12 cellular contexts compared by ENCODE assay signal in the genomic region with DNA sequence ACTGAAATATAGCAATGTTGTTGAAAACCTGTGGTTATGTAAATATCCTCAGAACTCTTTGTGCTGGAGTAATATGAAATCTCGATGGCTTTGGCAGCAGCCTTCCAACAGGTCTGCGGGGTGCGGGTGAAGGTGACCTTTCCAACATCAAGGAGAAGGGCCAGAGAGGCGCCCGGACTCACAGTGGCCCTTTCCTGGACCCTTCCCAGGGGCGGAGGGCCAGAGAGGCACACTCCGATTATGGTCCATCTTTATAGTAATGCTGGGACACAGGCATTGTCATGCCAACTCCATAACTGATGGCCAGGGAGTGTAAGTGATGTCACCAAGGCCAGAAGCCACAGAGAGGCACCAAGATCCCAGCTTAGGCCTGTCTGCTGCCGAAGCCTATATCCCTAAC. TPM values are rescaled to one million over a fixed set of nuclear protein-coding genes. Genes with fewer than 3 reads are reported as not detected.
"Had no signal": no experiment of that assay in that cellular context is flagged by ENCODE, and none has a peak within 500 bp of the region (broad histone marks: within the 10 kb centered on the region; RNA-seq: fewer than 3 reads in every experiment).

No MANE protein-coding gene starts in this region.

- H3K27ac ChIP-seq: thoracic aorta had no signal

- H3K9me3 ChIP-seq: right lobe of liver, thoracic aorta had no signal

- H3K9me3 Mint-ChIP-seq: activated CD8-positive, alpha-beta T cell treated with anti-CD3 and anti-CD28 coated beads for 36 hours; activated naive CD4-positive, alpha-beta T cell treated with anti-CD3 and anti-CD28 coated beads for 36 hours; activated T-helper 1 cell treated with anti-CD3 and anti-CD28 coated beads, Interleukin-12 subunit alpha, Interleukin-12 subunit beta, Interleukin-2, Interleukin-4 antibody, amounts not matched to agents 30 ng/mL and 10 ng/mL and 1 ng/mL, durations not matched to agents 14 hours and 24 hours and 36 hours; central memory CD8-positive, alpha-beta T cell; stimulated activated naive CD8-positive, alpha-beta T cell treated with anti-CD3 and anti-CD28 coated beads, Interleukin-15, Interleukin-2, amounts not matched to agents 100 ng/mL and 50 ng/mL, for 24 hours had no signal

- ATAC-seq: activated CD8-positive, alpha-beta T cell treated with anti-CD3 and anti-CD28 coated beads for 36 hours; right lobe of liver had no signal

- H3K27ac Mint-ChIP-seq: activated CD8-positive, alpha-beta T cell treated with anti-CD3 and anti-CD28 coated beads for 36 hours; activated naive CD4-positive, alpha-beta T cell treated with anti-CD3 and anti-CD28 coated beads for 36 hours; activated T-helper 1 cell treated with anti-CD3 and anti-CD28 coated beads, Interleukin-12 subunit alpha, Interleukin-12 subunit beta, Interleukin-2, Interleukin-4 antibody, amounts not matched to agents 30 ng/mL and 10 ng/mL and 1 ng/mL, durations not matched to agents 14 hours and 24 hours and 36 hours; stimulated activated naive CD8-positive, alpha-beta T cell treated with anti-CD3 and anti-CD28 coated beads, Interleukin-15, Interleukin-2, amounts not matched to agents 100 ng/mL and 50 ng/mL, for 24 hours had no signal

- H3K27me3 ChIP-seq: right lobe of liver had no signal

- H3K4me3 ChIP-seq: right lobe of liver, thoracic aorta had no signal

- DNase-seq: activated CD4-positive, alpha-beta T cell treated with anti-CD3 and anti-CD28 coated beads for 4 hours; activated CD8-positive, alpha-beta T cell treated with anti-CD3 and anti-CD28 coated beads for 36 hours; activated naive CD4-positive, alpha-beta T cell treated with anti-CD3 and anti-CD28 coated beads for 36 hours; dermis blood vessel endothelial cell; midbrain; stimulated activated CD4-positive, alpha-beta T cell treated with anti-CD3 and anti-CD28 coated beads, Interleukin-12 subunit alpha, Interleukin-12 subunit beta, amount 100 ng/mL, for 4 hours; T-helper 9 cell had no signal

- H3K4me3 Mint-ChIP-seq: activated CD8-positive, alpha-beta T cell treated with anti-CD3 and anti-CD28 coated beads for 36 hours; activated naive CD4-positive, alpha-beta T cell treated with anti-CD3 and anti-CD28 coated beads for 36 hours; activated T-helper 1 cell treated with anti-CD3 and anti-CD28 coated beads, Interleukin-12 subunit alpha, Interleukin-12 subunit beta, Interleukin-2, Interleukin-4 antibody, amounts not matched to agents 30 ng/mL and 10 ng/mL and 1 ng/mL, durations not matched to agents 14 hours and 24 hours and 36 hours; central memory CD8-positive, alpha-beta T cell; stimulated activated naive CD8-positive, alpha-beta T cell treated with anti-CD3 and anti-CD28 coated beads, Interleukin-15, Interleukin-2, amounts not matched to agents 100 ng/mL and 50 ng/mL, for 24 hours had no signal

- H3K27me3 Mint-ChIP-seq: activated CD8-positive, alpha-beta T cell treated with anti-CD3 and anti-CD28 coated beads for 36 hours; central memory CD8-positive, alpha-beta T cell; stimulated activated naive CD8-positive, alpha-beta T cell treated with anti-CD3 and anti-CD28 coated beads, Interleukin-15, Interleukin-2, amounts not matched to agents 100 ng/mL and 50 ng/mL, for 24 hours had no signal

- H3K36me3 ChIP-seq: right lobe of liver, thoracic aorta had no signal

RNA-seq across cellular contexts. Expression of a gene that starts 35.7 kb away (rescaled TPM):
- total RNA-seq: activated CD8-positive, alpha-beta T cell treated with anti-CD3 and anti-CD28 coated beads for 36 hours; activated T-helper 1 cell treated with anti-CD3 and anti-CD28 coated beads, Interleukin-12 subunit alpha, Interleukin-12 subunit beta, Interleukin-2, Interleukin-4 antibody, amounts not matched to agents 30 ng/mL and 10 ng/mL and 1 ng/mL, durations not matched to agents 14 hours and 24 hours and 36 hours; dermis blood vessel endothelial cell had no signal
